7 cellular contexts compared by ENCODE assay signal in genomic region chr3:125918024-125918423, GRCh38. TPM values are rescaled to one million over a fixed set of nuclear protein-coding genes. Genes with fewer than 3 reads are reported as not detected.
"Had no signal": no experiment of that assay in that cellular context is flagged by ENCODE, and none has a peak within 500 bp of the region (broad histone marks: within the 10 kb centered on the region; RNA-seq: fewer than 3 reads in every experiment).

No MANE protein-coding gene starts in this region.

RNA-seq across cellular contexts. Expression of gene ROPN1B, which starts 51.0 kb away (rescaled TPM):
- total RNA-seq: mammary epithelial cell; mesenteric fat pad; naive thymus-derived CD4-positive, alpha-beta T cell; pulmonary artery endothelial cell; skeletal muscle tissue; spleen; subcutaneous adipose tissue had no signal
- polyA plus RNA-seq: spleen had no signal
